8 cellular contexts compared by ENCODE assay signal in the genomic region with DNA sequence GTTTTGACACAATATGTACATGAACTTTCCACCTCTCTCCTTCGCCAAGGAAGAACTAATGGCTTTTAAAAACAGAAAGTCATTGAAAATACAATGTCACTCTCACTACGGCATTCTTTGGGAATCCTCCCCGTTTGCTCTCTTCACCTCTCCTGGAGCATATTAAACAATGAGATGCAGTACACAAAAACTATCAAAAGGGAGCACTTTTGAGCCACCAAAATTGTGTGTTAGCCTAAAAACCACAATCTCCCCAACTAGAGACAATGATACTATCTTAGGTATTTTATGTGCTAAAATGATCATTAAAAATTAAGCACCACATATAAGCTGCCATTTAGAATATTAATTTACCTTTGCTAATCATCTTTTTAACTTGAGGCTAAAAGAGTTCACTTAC.
DNase-seq lines count a peak whose midpoint lies in the region; ATAC-seq lines count a peak whose summit lies in the region.

No MANE protein-coding gene starts in this region.

- peak; percentile 60 for ATAC-seq in GM18909 (IDR thresholded peaks at IDR 0.05; ENCODE audit: poor library complexity, unreplicated experiment)

- DNase-seq in AG08395 (ENCODE audit: low spot score): peak; percentile 8
- peak; percentile 8 for DNase-seq in NCI-H2081 treated with DMSO at 0.1 percent for 48 hours (lab: John Stamatoyannopoulos, UW)
- peak; percentile 17 for DNase-seq in cerebellar cortex (ENCODE audit: low spot score)
- DNase-seq in retina: peak; percentile 62
- no peak for DNase-seq in CD1c-positive myeloid dendritic cell (ENCODE audit: extremely low spot score)
- no peak for DNase-seq in activated CD8-positive, alpha-beta memory T cell treated with anti-CD3 and anti-CD28 coated beads, Interleukin-2, amount 50 U/mL, for 48 hours
- DNase-seq in HK-2 (ENCODE audit: unreplicated experiment): no peak

Comparison
In these comparisons a context has a peak if more than half of its experiments do, and no peak if none do; other contexts are left out.
1. DNase-seq: peak in AG08395 (single experiment), NCI-H2081 treated with DMSO at 0.1 percent for 48 hours (single experiment), cerebellar cortex (single experiment) and retina (single experiment); none in CD1c-positive myeloid dendritic cell (single experiment), activated CD8-positive, alpha-beta memory T cell treated with anti-CD3 and anti-CD28 coated beads, Interleukin-2, amount 50 U/mL, for 48 hours (single experiment) and HK-2 (single experiment).